Comparison of ENCODE assay signal across 1 cellular context in the genomic region with DNA sequence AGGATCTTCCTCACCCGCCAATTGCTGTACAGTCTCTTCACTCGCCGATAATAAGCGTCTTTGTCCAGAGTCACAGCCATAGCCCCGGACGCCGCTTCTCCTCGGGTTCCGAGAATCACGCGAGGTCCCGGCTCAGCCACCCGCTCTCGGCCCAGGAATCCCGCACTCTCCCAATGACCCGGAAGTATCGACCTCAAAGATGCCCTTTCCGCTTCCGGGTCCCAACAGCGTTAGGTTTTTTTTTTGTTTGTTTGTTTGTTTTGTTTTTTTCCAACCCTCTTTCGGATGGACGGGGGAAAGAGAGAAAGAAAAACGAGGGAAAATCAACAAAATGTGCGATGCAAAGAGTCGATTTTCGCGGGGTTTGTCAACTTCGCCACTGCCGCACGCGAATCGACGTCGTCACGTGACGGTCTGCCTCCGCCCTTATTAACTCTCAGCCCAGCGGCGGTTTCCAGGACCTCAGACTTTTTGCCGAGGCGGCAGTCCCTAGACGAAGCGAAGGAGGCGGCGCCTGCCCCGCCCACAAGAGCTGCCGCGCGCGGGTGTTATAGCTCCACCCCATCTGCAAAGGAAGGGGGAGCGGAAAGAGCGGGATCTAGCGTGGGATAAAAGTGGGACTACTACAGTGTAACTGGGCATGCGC.
TF ChIP-seq lines count a peak whose summit lies in the region.

A gene (minus strand): TSS at position 172 of the 646 bp plus-strand sequence. CDS start 92 bp downstream, at position 80.

TF ChIP-seq in GM12878, 131 proteins besides CTCF, POLR2A, EP300 and RAD21 (continued from another document and continues in another):
- TF ChIP-seq, protein P1, sequence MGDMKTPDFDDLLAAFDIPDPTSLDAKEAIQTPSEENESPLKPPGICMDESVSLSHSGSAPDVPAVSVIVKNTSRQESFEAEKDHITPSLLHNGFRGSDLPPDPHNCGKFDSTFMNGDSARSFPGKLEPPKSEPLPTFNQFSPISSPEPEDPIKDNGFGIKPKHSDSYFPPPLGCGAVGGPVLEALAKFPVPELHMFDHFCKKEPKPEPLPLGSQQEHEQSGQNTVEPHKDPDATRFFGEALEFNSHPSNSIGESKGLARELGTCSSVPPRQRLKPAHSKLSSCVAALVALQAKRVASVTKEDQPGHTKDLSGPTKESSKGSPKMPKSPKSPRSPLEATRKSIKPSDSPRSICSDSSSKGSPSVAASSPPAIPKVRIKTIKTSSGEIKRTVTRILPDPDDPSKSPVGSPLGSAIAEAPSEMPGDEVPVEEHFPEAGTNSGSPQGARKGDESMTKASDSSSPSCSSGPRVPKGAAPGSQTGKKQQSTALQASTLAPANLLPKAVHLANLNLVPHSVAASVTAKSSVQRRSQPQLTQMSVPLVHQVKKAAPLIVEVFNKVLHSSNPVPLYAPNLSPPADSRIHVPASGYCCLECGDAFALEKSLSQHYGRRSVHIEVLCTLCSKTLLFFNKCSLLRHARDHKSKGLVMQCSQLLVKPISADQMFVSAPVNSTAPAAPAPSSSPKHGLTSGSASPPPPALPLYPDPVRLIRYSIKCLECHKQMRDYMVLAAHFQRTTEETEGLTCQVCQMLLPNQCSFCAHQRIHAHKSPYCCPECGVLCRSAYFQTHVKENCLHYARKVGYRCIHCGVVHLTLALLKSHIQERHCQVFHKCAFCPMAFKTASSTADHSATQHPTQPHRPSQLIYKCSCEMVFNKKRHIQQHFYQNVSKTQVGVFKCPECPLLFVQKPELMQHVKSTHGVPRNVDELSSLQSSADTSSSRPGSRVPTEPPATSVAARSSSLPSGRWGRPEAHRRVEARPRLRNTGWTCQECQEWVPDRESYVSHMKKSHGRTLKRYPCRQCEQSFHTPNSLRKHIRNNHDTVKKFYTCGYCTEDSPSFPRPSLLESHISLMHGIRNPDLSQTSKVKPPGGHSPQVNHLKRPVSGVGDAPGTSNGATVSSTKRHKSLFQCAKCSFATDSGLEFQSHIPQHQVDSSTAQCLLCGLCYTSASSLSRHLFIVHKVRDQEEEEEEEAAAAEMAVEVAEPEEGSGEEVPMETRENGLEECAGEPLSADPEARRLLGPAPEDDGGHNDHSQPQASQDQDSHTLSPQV (IDR thresholded peaks at IDR 0.05): no peak
- TF ChIP-seq CREM (IDR thresholded peaks at IDR 0.05; ENCODE audit: low read depth): 0 out of 2 replicates have a peak, but pooled peaks have one; percentile 43
- peak; percentile 53; the same call in 1 of the 2 replicates for TF ChIP-seq TBL1XR1 (IDR thresholded peaks at IDR 0.05; ENCODE audit: low read depth, low read length)
- no peak; the same call in 1 of the 2 replicates for TF ChIP-seq PAX5 (IDR thresholded peaks at IDR 0.05; ENCODE audit: borderline replicate concordance, low read depth, low read length)
- no peak for TF ChIP-seq TCF3 (IDR thresholded peaks at IDR 0.05; ENCODE audit: borderline replicate concordance, insufficient read depth, low read depth, low read length)
- TF ChIP-seq IKZF2 (IDR thresholded peaks at IDR 0.05): peak in 1 of 2 experiments; percentile 35; a peak in 3 of 4 replicates
- TF ChIP-seq KLF5 (IDR thresholded peaks at IDR 0.05; ENCODE audit: partially characterized antibody): peak; percentile 58
- TF ChIP-seq, protein P2, sequence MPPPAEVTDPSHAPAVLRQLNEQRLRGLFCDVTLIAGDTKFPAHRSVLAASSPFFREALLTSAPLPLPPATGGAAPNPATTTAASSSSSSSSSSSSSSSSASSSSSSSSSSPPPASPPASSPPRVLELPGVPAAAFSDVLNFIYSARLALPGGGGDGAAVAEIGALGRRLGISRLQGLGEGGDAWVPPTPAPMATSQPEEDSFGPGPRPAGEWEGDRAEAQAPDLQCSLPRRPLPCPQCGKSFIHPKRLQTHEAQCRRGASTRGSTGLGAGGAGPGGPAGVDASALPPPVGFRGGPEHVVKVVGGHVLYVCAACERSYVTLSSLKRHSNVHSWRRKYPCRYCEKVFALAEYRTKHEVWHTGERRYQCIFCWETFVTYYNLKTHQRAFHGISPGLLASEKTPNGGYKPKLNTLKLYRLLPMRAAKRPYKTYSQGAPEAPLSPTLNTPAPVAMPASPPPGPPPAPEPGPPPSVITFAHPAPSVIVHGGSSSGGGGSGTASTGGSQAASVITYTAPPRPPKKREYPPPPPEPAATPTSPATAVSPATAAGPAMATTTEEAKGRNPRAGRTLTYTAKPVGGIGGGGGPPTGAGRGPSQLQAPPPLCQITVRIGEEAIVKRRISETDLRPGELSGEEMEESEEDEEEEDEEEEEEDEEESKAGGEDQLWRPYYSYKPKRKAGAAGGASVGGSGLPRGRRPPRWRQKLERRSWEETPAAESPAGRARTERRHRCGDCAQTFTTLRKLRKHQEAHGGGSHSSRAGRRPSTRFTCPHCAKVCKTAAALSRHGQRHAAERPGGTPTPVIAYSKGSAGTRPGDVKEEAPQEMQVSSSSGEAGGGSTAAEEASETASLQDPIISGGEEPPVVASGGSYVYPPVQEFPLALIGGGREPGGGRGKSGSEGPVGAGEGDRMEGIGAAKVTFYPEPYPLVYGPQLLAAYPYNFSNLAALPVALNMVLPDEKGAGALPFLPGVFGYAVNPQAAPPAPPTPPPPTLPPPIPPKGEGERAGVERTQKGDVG (CRISPR knock-in tag; IDR thresholded peaks at IDR 0.05): no peak
- peak; percentile 62 for TF ChIP-seq SREBF1 (IDR thresholded peaks at IDR 0.05; ENCODE audit: low read length)
- peak; percentile 72 for TF ChIP-seq IKZF1 (conservative IDR thresholded peaks at IDR 0.05)
- no peak; the same call in 1 of the 2 replicates for TF ChIP-seq EED (IDR thresholded peaks at IDR 0.05; ENCODE audit: low read depth)
- TF ChIP-seq RUNX3 (IDR thresholded peaks at IDR 0.05; ENCODE audit: low read length): peak; percentile 57; the same call in 1 of the 2 replicates
- TF ChIP-seq, protein P3, sequence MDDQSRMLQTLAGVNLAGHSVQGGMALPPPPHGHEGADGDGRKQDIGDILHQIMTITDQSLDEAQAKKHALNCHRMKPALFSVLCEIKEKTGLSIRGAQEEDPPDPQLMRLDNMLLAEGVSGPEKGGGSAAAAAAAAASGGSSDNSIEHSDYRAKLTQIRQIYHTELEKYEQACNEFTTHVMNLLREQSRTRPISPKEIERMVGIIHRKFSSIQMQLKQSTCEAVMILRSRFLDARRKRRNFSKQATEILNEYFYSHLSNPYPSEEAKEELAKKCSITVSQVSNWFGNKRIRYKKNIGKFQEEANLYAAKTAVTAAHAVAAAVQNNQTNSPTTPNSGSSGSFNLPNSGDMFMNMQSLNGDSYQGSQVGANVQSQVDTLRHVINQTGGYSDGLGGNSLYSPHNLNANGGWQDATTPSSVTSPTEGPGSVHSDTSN (IDR thresholded peaks at IDR 0.05; ENCODE audit: insufficient replicate concordance, low read depth, low read length): no peak
- TF ChIP-seq ZSCAN29 (IDR thresholded peaks at IDR 0.05): no peak
- TF ChIP-seq, protein P4, sequence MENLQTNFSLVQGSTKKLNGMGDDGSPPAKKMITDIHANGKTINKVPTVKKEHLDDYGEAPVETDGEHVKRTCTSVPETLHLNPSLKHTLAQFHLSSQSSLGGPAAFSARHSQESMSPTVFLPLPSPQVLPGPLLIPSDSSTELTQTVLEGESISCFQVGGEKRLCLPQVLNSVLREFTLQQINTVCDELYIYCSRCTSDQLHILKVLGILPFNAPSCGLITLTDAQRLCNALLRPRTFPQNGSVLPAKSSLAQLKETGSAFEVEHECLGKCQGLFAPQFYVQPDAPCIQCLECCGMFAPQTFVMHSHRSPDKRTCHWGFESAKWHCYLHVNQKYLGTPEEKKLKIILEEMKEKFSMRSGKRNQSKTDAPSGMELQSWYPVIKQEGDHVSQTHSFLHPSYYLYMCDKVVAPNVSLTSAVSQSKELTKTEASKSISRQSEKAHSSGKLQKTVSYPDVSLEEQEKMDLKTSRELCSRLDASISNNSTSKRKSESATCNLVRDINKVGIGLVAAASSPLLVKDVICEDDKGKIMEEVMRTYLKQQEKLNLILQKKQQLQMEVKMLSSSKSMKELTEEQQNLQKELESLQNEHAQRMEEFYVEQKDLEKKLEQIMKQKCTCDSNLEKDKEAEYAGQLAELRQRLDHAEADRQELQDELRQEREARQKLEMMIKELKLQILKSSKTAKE (IDR thresholded peaks at IDR 0.05; ENCODE audit: low read depth, poor library complexity, severe bottlenecking): no peak
- TF ChIP-seq, protein P5, sequence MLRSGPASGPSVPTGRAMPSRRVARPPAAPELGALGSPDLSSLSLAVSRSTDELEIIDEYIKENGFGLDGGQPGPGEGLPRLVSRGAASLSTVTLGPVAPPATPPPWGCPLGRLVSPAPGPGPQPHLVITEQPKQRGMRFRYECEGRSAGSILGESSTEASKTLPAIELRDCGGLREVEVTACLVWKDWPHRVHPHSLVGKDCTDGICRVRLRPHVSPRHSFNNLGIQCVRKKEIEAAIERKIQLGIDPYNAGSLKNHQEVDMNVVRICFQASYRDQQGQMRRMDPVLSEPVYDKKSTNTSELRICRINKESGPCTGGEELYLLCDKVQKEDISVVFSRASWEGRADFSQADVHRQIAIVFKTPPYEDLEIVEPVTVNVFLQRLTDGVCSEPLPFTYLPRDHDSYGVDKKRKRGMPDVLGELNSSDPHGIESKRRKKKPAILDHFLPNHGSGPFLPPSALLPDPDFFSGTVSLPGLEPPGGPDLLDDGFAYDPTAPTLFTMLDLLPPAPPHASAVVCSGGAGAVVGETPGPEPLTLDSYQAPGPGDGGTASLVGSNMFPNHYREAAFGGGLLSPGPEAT (IDR thresholded peaks at IDR 0.05; ENCODE audit: low read depth): peak; percentile 66
- 0 out of 2 replicates have a peak, but pooled peaks have one; percentile 69 for TF ChIP-seq HDGF (IDR thresholded peaks at IDR 0.05)
- TF ChIP-seq SIN3A (IDR thresholded peaks at IDR 0.05; ENCODE audit: low read depth, low read length): peak; percentile 78
- no peak for TF ChIP-seq STAT3 (IDR thresholded peaks at IDR 0.05; ENCODE audit: low read depth, low read length)
- TF ChIP-seq JUNB (IDR thresholded peaks at IDR 0.05): no peak
- no peak; the same call in 1 of the 3 replicates for TF ChIP-seq POU2F2 (IDR thresholded peaks at IDR 0.05; ENCODE audit: borderline replicate concordance, low read depth, low read length)
- peak; percentile 71 for TF ChIP-seq CHD2 (IDR thresholded peaks at IDR 0.05; ENCODE audit: borderline replicate concordance, low read depth, low read length)
- TF ChIP-seq BHLHE40 (IDR thresholded peaks at IDR 0.05; ENCODE audit: borderline replicate concordance in 1 of 2, low read depth in 2 of 2, low read length in 1 of 2): peak; percentile 96 to 97
- TF ChIP-seq, protein P6, sequence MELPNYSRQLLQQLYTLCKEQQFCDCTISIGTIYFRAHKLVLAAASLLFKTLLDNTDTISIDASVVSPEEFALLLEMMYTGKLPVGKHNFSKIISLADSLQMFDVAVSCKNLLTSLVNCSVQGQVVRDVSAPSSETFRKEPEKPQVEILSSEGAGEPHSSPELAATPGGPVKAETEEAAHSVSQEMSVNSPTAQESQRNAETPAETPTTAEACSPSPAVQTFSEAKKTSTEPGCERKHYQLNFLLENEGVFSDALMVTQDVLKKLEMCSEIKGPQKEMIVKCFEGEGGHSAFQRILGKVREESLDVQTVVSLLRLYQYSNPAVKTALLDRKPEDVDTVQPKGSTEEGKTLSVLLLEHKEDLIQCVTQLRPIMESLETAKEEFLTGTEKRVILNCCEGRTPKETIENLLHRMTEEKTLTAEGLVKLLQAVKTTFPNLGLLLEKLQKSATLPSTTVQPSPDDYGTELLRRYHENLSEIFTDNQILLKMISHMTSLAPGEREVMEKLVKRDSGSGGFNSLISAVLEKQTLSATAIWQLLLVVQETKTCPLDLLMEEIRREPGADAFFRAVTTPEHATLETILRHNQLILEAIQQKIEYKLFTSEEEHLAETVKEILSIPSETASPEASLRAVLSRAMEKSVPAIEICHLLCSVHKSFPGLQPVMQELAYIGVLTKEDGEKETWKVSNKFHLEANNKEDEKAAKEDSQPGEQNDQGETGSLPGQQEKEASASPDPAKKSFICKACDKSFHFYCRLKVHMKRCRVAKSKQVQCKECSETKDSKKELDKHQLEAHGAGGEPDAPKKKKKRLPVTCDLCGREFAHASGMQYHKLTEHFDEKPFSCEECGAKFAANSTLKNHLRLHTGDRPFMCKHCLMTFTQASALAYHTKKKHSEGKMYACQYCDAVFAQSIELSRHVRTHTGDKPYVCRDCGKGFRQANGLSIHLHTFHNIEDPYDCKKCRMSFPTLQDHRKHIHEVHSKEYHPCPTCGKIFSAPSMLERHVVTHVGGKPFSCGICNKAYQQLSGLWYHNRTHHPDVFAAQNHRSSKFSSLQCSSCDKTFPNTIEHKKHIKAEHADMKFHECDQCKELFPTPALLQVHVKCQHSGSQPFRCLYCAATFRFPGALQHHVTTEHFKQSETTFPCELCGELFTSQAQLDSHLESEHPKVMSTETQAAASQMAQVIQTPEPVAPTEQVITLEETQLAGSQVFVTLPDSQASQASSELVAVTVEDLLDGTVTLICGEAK (IDR thresholded peaks at IDR 0.05; ENCODE audit: borderline replicate concordance): peak; percentile 97
- peak; percentile 44; the same call in 1 of the 2 replicates for TF ChIP-seq ZNF207 (IDR thresholded peaks at IDR 0.05; ENCODE audit: borderline replicate concordance)
- TF ChIP-seq ATF7 (IDR thresholded peaks at IDR 0.05; ENCODE audit: low read depth): peak; percentile 58
- TF ChIP-seq BRCA1 (IDR thresholded peaks at IDR 0.05; ENCODE audit: low read depth, low read length): 0 out of 2 replicates have a peak, but pooled peaks have one; percentile 49
- no peak for TF ChIP-seq FOXK2 (IDR thresholded peaks at IDR 0.05)
- TF ChIP-seq, protein P7, sequence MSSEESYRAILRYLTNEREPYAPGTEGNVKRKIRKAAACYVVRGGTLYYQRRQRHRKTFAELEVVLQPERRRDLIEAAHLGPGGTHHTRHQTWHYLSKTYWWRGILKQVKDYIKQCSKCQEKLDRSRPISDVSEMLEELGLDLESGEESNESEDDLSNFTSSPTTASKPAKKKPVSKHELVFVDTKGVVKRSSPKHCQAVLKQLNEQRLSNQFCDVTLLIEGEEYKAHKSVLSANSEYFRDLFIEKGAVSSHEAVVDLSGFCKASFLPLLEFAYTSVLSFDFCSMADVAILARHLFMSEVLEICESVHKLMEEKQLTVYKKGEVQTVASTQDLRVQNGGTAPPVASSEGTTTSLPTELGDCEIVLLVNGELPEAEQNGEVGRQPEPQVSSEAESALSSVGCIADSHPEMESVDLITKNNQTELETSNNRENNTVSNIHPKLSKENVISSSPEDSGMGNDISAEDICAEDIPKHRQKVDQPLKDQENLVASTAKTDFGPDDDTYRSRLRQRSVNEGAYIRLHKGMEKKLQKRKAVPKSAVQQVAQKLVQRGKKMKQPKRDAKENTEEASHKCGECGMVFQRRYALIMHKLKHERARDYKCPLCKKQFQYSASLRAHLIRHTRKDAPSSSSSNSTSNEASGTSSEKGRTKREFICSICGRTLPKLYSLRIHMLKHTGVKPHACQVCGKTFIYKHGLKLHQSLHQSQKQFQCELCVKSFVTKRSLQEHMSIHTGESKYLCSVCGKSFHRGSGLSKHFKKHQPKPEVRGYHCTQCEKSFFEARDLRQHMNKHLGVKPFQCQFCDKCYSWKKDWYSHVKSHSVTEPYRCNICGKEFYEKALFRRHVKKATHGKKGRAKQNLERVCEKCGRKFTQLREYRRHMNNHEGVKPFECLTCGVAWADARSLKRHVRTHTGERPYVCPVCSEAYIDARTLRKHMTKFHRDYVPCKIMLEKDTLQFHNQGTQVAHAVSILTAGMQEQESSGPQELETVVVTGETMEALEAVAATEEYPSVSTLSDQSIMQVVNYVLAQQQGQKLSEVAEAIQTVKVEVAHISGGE (CRISPR knock-in tag; IDR thresholded peaks at IDR 0.05): peak; percentile 49; the same call in 1 of the 2 replicates
- 0 out of 2 replicates have a peak, but pooled peaks have one; percentile 28 for TF ChIP-seq NR2F1 (conservative IDR thresholded peaks at IDR 0.05)
- peak; percentile 62; the same call in 1 of the 2 replicates for TF ChIP-seq BACH1 (IDR thresholded peaks at IDR 0.05; ENCODE audit: borderline replicate concordance)
- peak; percentile 68 for TF ChIP-seq NR2C2 (IDR thresholded peaks at IDR 0.05; ENCODE audit: borderline replicate concordance, control insufficient read depth, insufficient read length, low read depth)
- no peak for TF ChIP-seq ZNF24 (IDR thresholded peaks at IDR 0.05)
